In the genomic region with DNA sequence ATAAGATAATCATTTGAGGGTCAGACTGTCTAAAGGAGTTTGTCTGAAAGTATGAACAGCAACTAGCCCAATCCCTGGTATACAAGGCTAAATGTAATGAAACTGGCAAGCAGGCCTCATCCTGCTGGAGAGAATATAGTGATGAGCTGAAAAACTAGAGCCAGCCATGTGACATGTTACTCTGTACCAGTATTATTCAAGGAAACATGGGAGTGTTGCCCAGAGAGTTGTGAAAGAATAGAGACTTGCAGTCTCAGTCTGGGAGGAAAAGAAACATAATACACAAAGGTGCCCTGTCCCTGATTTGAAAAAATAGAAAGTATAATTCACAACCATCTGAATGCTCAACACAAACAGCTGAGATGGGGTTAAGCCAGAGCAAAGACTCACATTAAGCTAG, we compare ENCODE assay signal across 27 cellular contexts. TPM values are rescaled to one million over a fixed set of nuclear protein-coding genes. Genes with fewer than 3 reads are reported as not detected.
A peak's percentile ranks its signal among the peaks of the same experiment; 100 is the strongest.
DNase-seq lines count a peak whose midpoint lies in the region; ATAC-seq and TF ChIP-seq lines count a peak whose summit lies in the region.
"Had no signal": no experiment of that assay in that cellular context is flagged by ENCODE, and none has a peak within 500 bp of the region (broad histone marks: within the 10 kb centered on the region; RNA-seq: fewer than 3 reads in every experiment).

No MANE protein-coding gene starts in this region.

- H3K36me3 Mint-ChIP-seq in HFFc6 (ENCODE audit: low read depth), result no peaks in the 10 kb centered on the region

- H3K9me3 Mint-ChIP-seq in HFFc6, result peaks cover 54% of the 10 kb centered on the region

- H3K27ac ChIP-seq in caudate nucleus (ENCODE audit: low read depth, low read length), result peak overlapping the region; percentile 45
- no peak overlapping the region for H3K27ac ChIP-seq in psoas muscle
- H3K27ac ChIP-seq: GM23248, PC-9, SJCRH30 had no signal

- H3K4me3 ChIP-seq in psoas muscle, result no peak overlapping the region
- H3K4me3 ChIP-seq: GM23248, HAP-1, MG63, PC-9, SJCRH30 had no signal

- intact Hi-C loops in psoas muscle (cut with DNase I), result loop anchor here in 1 of 2 donors (10.0 kb wide), 1 partner anchor 1685 kb away; no protein-coding TSS in a partner anchor

- peaks cover 3% of the 10 kb centered on the region for H3K4me1 ChIP-seq in psoas muscle
- H3K4me1 ChIP-seq: BE2C, HAP-1, SJCRH30 had no signal

- TF ChIP-seq CTCF in psoas muscle (IDR thresholded peaks at IDR 0.05) (no peak), HFFc6 (IDR thresholded peaks at IDR 0.05) (no peak)

- H3K27me3 ChIP-seq in psoas muscle (ENCODE audit: insufficient read depth in 3 of 3, low read length in 2 of 3), result no peaks in the 10 kb centered on the region
- H3K27me3 ChIP-seq: BE2C, MG63, SJCRH30 had no signal

- DNase-seq in caudate nucleus (lab: John Stamatoyannopoulos, UW) (peak in 6 of 61 donors; percentile 0 to 21 (median 4)), inferior parietal cortex (ENCODE audit: extremely low spot score) (peak; percentile 60), psoas muscle (no peak), HFFc6 (no peak), GOT3 (lab: John Stamatoyannopoulos, UW) (no peak), kidney glomerular epithelial cell (lab: John Stamatoyannopoulos, UW) (no peak)
- DNase-seq: BE2C; DMS153; DND-41; GM23248; KBM-7; MG63; NCI-H1105 treated with DMSO at 0.1 percent for 48 hours; NCI-H2029; NCI-H446; NCI-H524 treated with DMSO at 0.1 percent for 48 hours; NCI-H774; NK-92 treated with Interleukin-12 subunit alpha and Interleukin-12 subunit beta, amount 100 ng/mL, for 24 hours; PC-9; SJCRH30 had no signal

- H3K4me3 Mint-ChIP-seq in HFFc6, result no peak overlapping the region

- H3K27ac Mint-ChIP-seq in HFFc6, result no peak overlapping the region

- ATAC-seq in psoas muscle (peak; percentile 84 to 99 (median 86)), HG03565 (IDR thresholded peaks at IDR 0.05; ENCODE audit: unreplicated experiment) (no peak)
- ATAC-seq: Right ventricle myocardium inferior, SK-N-SH treated with all-trans-retinoic acid at 6 μM for 48 hours had no signal

- no peaks in the 10 kb centered on the region for H3K36me3 ChIP-seq in psoas muscle (ENCODE audit: insufficient read depth in 1 of 2, low read depth in 1 of 2)
- H3K36me3 ChIP-seq: BE2C, HAP-1, MG63, SJCRH30 had no signal

- no peaks in the 10 kb centered on the region for H3K9me3 ChIP-seq in psoas muscle
- H3K9me3 ChIP-seq: BE2C, HAP-1, MG63, SJCRH30 had no signal

- no peaks in the 10 kb centered on the region; the same call in 1 of the 2 replicates for H3K27me3 Mint-ChIP-seq in HFFc6 (ENCODE audit: insufficient read depth)

- no peaks in the 10 kb centered on the region for H3K4me1 Mint-ChIP-seq in HFFc6 (ENCODE audit: low read depth)

RNA-seq across cellular contexts. Expression of a gene that starts 37.9 kb away (rescaled TPM):
- not detected for total RNA-seq in psoas muscle
- polyA plus RNA-seq in psoas muscle, result not detected
- total RNA-seq in HFFc6 (2021; fragmentation: NEBNext Ultra II Directional; extraction: Animal tissue kit (Norgen Biotek cat#: 25700)), result not detected
- total RNA-seq: A673, GM23248, LHCN-M2, PC-9, Right ventricle myocardium inferior, RPMI7951, SJCRH30 had no signal
- polyA plus RNA-seq: GM23248 had no signal
